16 cellular contexts compared by ENCODE assay signal in the genomic region with DNA sequence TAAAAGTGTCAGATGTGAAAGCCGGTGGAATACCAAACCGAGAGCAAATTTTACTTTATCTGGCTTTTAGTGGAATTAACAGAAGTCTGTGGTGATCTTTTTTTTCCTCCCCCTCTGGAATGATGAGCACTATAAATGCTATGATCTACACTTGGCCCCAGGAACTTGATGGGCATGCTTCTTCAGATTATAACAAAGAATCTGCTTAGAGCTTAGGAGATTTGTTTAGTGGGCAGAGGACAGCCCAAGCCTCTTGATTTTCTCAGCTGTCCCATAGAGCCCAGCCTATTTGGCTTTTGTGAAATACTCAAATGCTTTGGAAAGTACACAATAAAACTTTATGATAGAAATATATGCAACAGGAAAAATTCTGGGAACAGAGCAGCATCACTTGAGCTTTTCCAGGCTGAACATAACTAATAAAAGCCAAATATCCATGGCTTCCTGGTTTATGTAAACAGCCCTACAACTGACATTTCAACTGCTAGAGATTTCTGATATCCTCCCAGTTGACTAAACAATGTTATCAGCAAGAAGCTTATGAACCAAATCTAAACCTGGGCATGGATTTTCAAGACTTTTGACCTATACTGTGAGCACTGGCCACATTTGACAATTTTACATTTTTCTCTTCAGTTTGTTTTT.
DNase-seq lines count a peak whose midpoint lies in the region; ATAC-seq and TF ChIP-seq lines count a peak whose summit lies in the region.
"Had no signal": no experiment of that assay in that cellular context is flagged by ENCODE, and none has a peak within 500 bp of the region (broad histone marks: within the 10 kb centered on the region; RNA-seq: fewer than 3 reads in every experiment).

No MANE protein-coding gene starts in this region.

- peak; percentile 41 for DNase-seq in LNCaP clone FGC (ENCODE audit: low read depth)
- DNase-seq in fibroblast of the aortic adventitia (ENCODE audit: low read depth) = peak; percentile 74
- DNase-seq in transverse colon = no peak
- DNase-seq in T-helper 1 cell = no peak
- DNase-seq in thyroid gland = no peak
- DNase-seq in left cardiac atrium = no peak
- DNase-seq: EL, NCI-H1417, NCI-H1930, NCI-H2171 treated with DMSO at 0.1 percent for 48 hours, NCI-H510A treated with DMSO at 0.1 percent for 48 hours, Peyer's patch, Right ventricle myocardium superior had no signal

- H3K4me3 ChIP-seq in LNCaP clone FGC (ENCODE audit: low read depth, low read length) (no peak overlapping the region), fibroblast of the aortic adventitia (ENCODE audit: low read depth, low read length) (no peak overlapping the region), mucosa of rectum (ENCODE audit: low read length in 2 of 2) (no peak overlapping the region), transverse colon (no peak overlapping the region), thyroid gland (replicated peaks in 1 of 3) (no peak overlapping the region)
- H3K4me3 ChIP-seq: GM23338, Peyer's patch had no signal

- in situ Hi-C loops in transverse colon (cut with MboI; ENCODE audit: low pct_ligation_motif_present in 1 of 4, low pct_unique_long_range_greater_than_20kb in 1 of 4, low sequenced_read_pairs in 3 of 4) = no loop called here

- H3K9ac ChIP-seq in mucosa of rectum (ENCODE audit: low read depth in 1 of 2, low read length in 2 of 2) = no peak overlapping the region

- H3K36me3 ChIP-seq in mucosa of rectum (ENCODE audit: control insufficient read depth in 2 of 2, insufficient read depth in 2 of 2, low read length in 2 of 2) (peaks cover 0 to 15% of the 10 kb centered on the region in 2 donors), transverse colon (no peaks in the 10 kb centered on the region), thyroid gland (no peaks in the 10 kb centered on the region)
- H3K36me3 ChIP-seq: Peyer's patch had no signal

- 54 to 67% methylated on average over 2 of the region's 2 CpGs for WGBS in transverse colon (ENCODE audit: low coverage in 1 of 2), 2 donors
- WGBS in thyroid gland, 2 donors = 98% methylated on average over 2 of the region's 2 CpGs

- intact Hi-C loops in transverse colon (cut with DNase I; ENCODE audit: low total_unique reads) (no loop called here), thyroid gland (cut with DNase I) (no loop called here), left cardiac atrium (cut with DNase I) (no loop called here)

- TF ChIP-seq CTCF in LNCaP clone FGC (IDR thresholded peaks at IDR 0.05; ENCODE audit: control insufficient read depth, extremely low read depth, insufficient read depth) = no peak
- TF ChIP-seq CTCF in fibroblast of the aortic adventitia (IDR thresholded peaks at IDR 0.05; ENCODE audit: insufficient read depth, low read length) = no peak
- no peak for TF ChIP-seq CTCF in transverse colon (IDR thresholded peaks at IDR 0.05)
- TF ChIP-seq CTCF in thyroid gland (IDR thresholded peaks at IDR 0.05) = no peak

- no peak for ATAC-seq in left cardiac atrium
- ATAC-seq: GM23338 had no signal

- H3K27me3 ChIP-seq in mucosa of rectum (ENCODE audit: control insufficient read depth in 2 of 2, insufficient read depth in 2 of 2, low read length in 2 of 2) (no peaks in the 10 kb centered on the region), transverse colon (no peaks in the 10 kb centered on the region), thyroid gland (no peaks in the 10 kb centered on the region)
- H3K27me3 ChIP-seq: Peyer's patch had no signal

- TF ChIP-seq EP300 in transverse colon (IDR thresholded peaks at IDR 0.05; ENCODE audit: low read depth) = peak; percentile 33

- TF ChIP-seq POLR2A in transverse colon (IDR thresholded peaks at IDR 0.05) = no peak
- no peak for TF ChIP-seq POLR2A in thyroid gland (IDR thresholded peaks at IDR 0.05)

- H3K9me3 ChIP-seq in mucosa of rectum (ENCODE audit: control insufficient read depth in 2 of 2, low read length in 2 of 2) = no peaks in the 10 kb centered on the region
- H3K9me3 ChIP-seq in transverse colon = no peaks in the 10 kb centered on the region
- H3K9me3 ChIP-seq in thyroid gland = no peaks in the 10 kb centered on the region
- H3K9me3 ChIP-seq: Peyer's patch had no signal

- H3K27ac ChIP-seq in mucosa of rectum (ENCODE audit: low read depth in 2 of 2, low read length in 2 of 2) = peak overlapping the region; percentile 15 to 38
- peak overlapping the region; percentile 17 to 67 (median 48) for H3K27ac ChIP-seq in transverse colon
- no peak overlapping the region for H3K27ac ChIP-seq in thyroid gland
- H3K27ac ChIP-seq: HL-60 had no signal

- H3K4me1 ChIP-seq in mucosa of rectum (ENCODE audit: control insufficient read depth in 2 of 2, insufficient read depth in 2 of 2, low read length in 2 of 2) = peaks cover 11 to 16% of the 10 kb centered on the region in 2 donors
- peaks cover 6 to 33% (median 24%) of the 10 kb centered on the region in 4 donors for H3K4me1 ChIP-seq in transverse colon
- no peaks in the 10 kb centered on the region for H3K4me1 ChIP-seq in thyroid gland

Comparison
In these comparisons a context has a peak if more than half of its experiments do, and no peak if none do; other contexts are left out.
1. DNase-seq: peak in LNCaP clone FGC (single experiment) and fibroblast of the aortic adventitia (single experiment); none in transverse colon (single experiment), T-helper 1 cell (0 of 5), thyroid gland (0 of 2) and left cardiac atrium (single experiment).
2. H3K27ac ChIP-seq: peak in mucosa of rectum (2 of 2) and transverse colon (4 of 4); none in thyroid gland (0 of 3).